In genomic region chr13:35953537-35954206, GRCh38 we compare ENCODE assay signal across 8 cellular contexts.
DNase-seq lines count a peak whose midpoint lies in the region; ATAC-seq and TF ChIP-seq lines count a peak whose summit lies in the region.

No MANE protein-coding gene starts in this region.

- H3K36me3 Mint-ChIP-seq in osteocyte (ENCODE audit: unreplicated experiment): no peaks in the 10 kb centered on the region

- H3K4me1 Mint-ChIP-seq in osteocyte (ENCODE audit: unreplicated experiment): peaks cover 14% of the 10 kb centered on the region

- ATAC-seq in GM18870 (IDR thresholded peaks at IDR 0.05; ENCODE audit: unreplicated experiment): peak; percentile 67
- no peak for ATAC-seq in GM21526 (IDR thresholded peaks at IDR 0.05; ENCODE audit: low FRiP score, unreplicated experiment)
- no peak for ATAC-seq in HG02938 (IDR thresholded peaks at IDR 0.05; ENCODE audit: unreplicated experiment)
- ATAC-seq in HG03565 (IDR thresholded peaks at IDR 0.05; ENCODE audit: unreplicated experiment): no peak

- peak; percentile 84 for TF ChIP-seq CTCF in osteocyte (IDR thresholded peaks at IDR 0.05)

- peak overlapping the region; percentile 59 for H3K4me3 Mint-ChIP-seq in osteocyte (ENCODE audit: unreplicated experiment)

- peaks cover 4% of the 10 kb centered on the region for H3K9me3 Mint-ChIP-seq in osteocyte (ENCODE audit: unreplicated experiment)

- H3K27ac Mint-ChIP-seq in osteocyte (ENCODE audit: unreplicated experiment): peak overlapping the region; percentile 71

- peak; percentile 84 for DNase-seq in NCI-H1417 treated with DMSO at 0.1 percent for 48 hours (lab: John Stamatoyannopoulos, UW)
- peak; percentile 33 for DNase-seq in T1000 (lab: John Stamatoyannopoulos, UW)
- DNase-seq in globus pallidus (ENCODE audit: low spot score): peak; percentile 94
- DNase-seq in osteocyte (ENCODE audit: extremely low spot score, unreplicated experiment): peak; percentile 86

- no peaks in the 10 kb centered on the region for H3K27me3 Mint-ChIP-seq in osteocyte (ENCODE audit: unreplicated experiment)

Comparison
In these comparisons a context has a peak if more than half of its experiments do, and no peak if none do; other contexts are left out.
1. DNase-seq: peak in every context shown above with its lines; median percentile 94 in globus pallidus; 86 in osteocyte; 84 in NCI-H1417 treated with DMSO at 0.1 percent for 48 hours; 33 in T1000.